8 cellular contexts compared by ENCODE assay signal in the genomic region with DNA sequence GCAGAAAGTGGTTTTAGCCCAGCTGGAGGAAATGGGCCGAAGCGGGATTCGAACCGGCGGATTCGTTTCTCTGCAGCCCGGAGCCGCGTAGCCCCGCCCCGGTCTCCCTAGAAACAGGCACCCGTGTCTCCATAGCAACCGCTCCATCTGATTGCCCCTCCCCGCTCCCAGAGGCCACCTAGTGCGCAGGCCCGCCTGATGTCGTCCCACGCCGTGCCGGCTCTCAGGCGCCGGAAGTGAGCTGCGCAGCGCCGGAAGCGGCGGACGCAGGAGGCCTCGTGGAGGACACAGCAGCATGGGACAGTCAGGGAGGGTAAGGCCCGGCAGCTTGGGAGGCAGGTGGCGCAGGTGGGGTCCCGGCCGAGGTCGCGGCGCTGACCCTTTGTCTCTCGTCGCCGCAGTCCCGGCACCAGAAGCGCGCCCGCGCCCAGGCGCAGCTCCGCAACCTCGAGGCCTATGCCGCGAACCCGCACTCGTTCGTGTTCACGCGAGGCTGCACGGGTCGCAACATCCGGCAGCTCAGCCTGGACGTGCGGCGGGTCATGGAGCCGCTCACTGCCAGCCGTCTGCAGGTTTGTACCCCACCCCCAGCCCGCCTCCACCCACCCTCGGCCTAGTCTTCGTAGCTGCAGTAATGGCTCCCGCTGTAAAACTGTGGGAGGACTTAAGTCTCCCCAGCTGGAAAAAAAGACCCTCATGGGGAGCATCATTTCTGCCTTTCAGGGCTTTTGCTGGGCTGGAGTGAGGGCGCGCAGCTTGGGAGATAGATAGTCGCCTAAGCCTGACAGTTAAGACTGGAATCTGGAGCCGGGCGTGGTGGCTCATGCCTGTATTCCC. TPM values are rescaled to one million over a fixed set of nuclear protein-coding genes. Genes with fewer than 3 reads are reported as not detected.
DNase-seq lines count a peak whose midpoint lies in the region; TF ChIP-seq lines count a peak whose summit lies in the region.

A gene with protein sequence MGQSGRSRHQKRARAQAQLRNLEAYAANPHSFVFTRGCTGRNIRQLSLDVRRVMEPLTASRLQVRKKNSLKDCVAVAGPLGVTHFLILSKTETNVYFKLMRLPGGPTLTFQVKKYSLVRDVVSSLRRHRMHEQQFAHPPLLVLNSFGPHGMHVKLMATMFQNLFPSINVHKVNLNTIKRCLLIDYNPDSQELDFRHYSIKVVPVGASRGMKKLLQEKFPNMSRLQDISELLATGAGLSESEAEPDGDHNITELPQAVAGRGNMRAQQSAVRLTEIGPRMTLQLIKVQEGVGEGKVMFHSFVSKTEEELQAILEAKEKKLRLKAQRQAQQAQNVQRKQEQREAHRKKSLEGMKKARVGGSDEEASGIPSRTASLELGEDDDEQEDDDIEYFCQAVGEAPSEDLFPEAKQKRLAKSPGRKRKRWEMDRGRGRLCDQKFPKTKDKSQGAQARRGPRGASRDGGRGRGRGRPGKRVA (plus strand): TSS at position 263 of the 837 bp plus-strand sequence. CDS start 33 bp downstream, at position 296.

- H2BK120ac ChIP-seq in neuronal stem cell (ENCODE audit: low read depth, low read length), result peak within 1 kb of the TSS; percentile 97

- H2AFZ ChIP-seq in neuronal stem cell (ENCODE audit: low read length), result peak within 1 kb of the TSS; percentile 83

- peak within 1 kb of the TSS; percentile 94 for H2BK15ac ChIP-seq in neuronal stem cell (ENCODE audit: low read length)

- H3K9me3 Mint-ChIP-seq in HFFc6, result no peaks in the 10 kb centered on the region

- H3K4me1 Mint-ChIP-seq in HFFc6 (ENCODE audit: low read depth), result peaks cover 9% of the 10 kb centered on the region

- H3K18ac ChIP-seq in neuronal stem cell (ENCODE audit: low read length), result peak within 1 kb of the TSS; percentile 92

- DNase-seq in GDM1 (lab: John Stamatoyannopoulos, UW) (peak; percentile 98), HFFc6 (peak; percentile 98), NB4 (ENCODE audit: low read depth) (peak; percentile 100), SK-N-DZ (ENCODE audit: low spot score) (peak; percentile 96), foreskin melanocyte (peak; percentile 95), neuronal stem cell (ENCODE audit: low spot score) (peak; percentile 93)
- DNase-seq in activated naive CD4-positive, alpha-beta T cell treated with Interleukin-2 at 50 U/mL for 16 hours, result peak; percentile 96

- H3K27me3 Mint-ChIP-seq in HFFc6 (ENCODE audit: insufficient read depth), result peaks cover 2% of the 10 kb centered on the region

- peaks cover 18% of the 10 kb centered on the region for H3K79me1 ChIP-seq in neuronal stem cell (ENCODE audit: low read depth, low read length)

- H3K9ac ChIP-seq in neuronal stem cell (ENCODE audit: low read depth, low read length, poor library complexity) (peak within 1 kb of the TSS; percentile 95), subcutaneous abdominal adipose tissue (ENCODE audit: low read length in 5 of 5) (peak within 1 kb of the TSS in 4 of 5 donors; percentile 73 to 88 (median 82))

- no peak within 1 kb of the TSS for H4K8ac ChIP-seq in neuronal stem cell (ENCODE audit: low read depth, low read length)

- peak within 1 kb of the TSS; percentile 98 for H3K4me3 Mint-ChIP-seq in HFFc6

- H3K36me3 Mint-ChIP-seq in HFFc6 (ENCODE audit: low read depth), result peaks cover 14% of the 10 kb centered on the region

- H3K27ac ChIP-seq in neuronal stem cell (replicated peaks; ENCODE audit: low read length) (no peak within 1 kb of the TSS), subcutaneous abdominal adipose tissue (ENCODE audit: low read depth, low read length) (peak within 1 kb of the TSS; percentile 46)

- TF ChIP-seq POLR2A in NB4 (IDR thresholded peaks at IDR 0.05; ENCODE audit: extremely low read depth, insufficient read length), result peak; percentile 98

- H3K4me3 ChIP-seq in NB4 (ENCODE audit: low read depth, low read length) (peak within 1 kb of the TSS; percentile 71), neuronal stem cell (ENCODE audit: low read length in 2 of 2) (peak within 1 kb of the TSS; percentile 96 to 100), subcutaneous abdominal adipose tissue (ENCODE audit: low read depth in 1 of 5, low read length in 5 of 5) (peak within 1 kb of the TSS; percentile 71 to 89 (median 77))

- H3K4me2 ChIP-seq in neuronal stem cell (ENCODE audit: insufficient read depth, low read length, poor library complexity, severe bottlenecking), result peak within 1 kb of the TSS; percentile 75

- H3K27ac Mint-ChIP-seq in HFFc6, result peak within 1 kb of the TSS; percentile 86

- WGBS in neuronal stem cell (ENCODE audit: extremely low coverage in 2 of 2, insufficient read length in 2 of 2, insufficient replicate concordance in 1 of 2), 2 donors, result no CpG with 5 or more reads among the region's 71 CpGs

- peak within 1 kb of the TSS; percentile 72 for H4K91ac ChIP-seq in neuronal stem cell (ENCODE audit: low read depth, low read length, poor library complexity)

- H3K23ac ChIP-seq in neuronal stem cell (ENCODE audit: low read depth, low read length, poor library complexity), result peak within 1 kb of the TSS; percentile 98

- H3K4ac ChIP-seq in neuronal stem cell (ENCODE audit: low read length), result no peak within 1 kb of the TSS

- H3K36me3 ChIP-seq in neuronal stem cell (replicated peaks in 1 of 2; ENCODE audit: control insufficient read depth in 2 of 2, insufficient read depth in 2 of 2, low read length in 2 of 2) (peaks cover 33 to 44% of the 10 kb centered on the region in 2 donors), subcutaneous abdominal adipose tissue (ENCODE audit: control insufficient read depth in 5 of 5, insufficient read depth in 5 of 5, low read length in 5 of 5) (peaks cover 0 to 40% (median 36%) of the 10 kb centered on the region in 5 donors)

- TF ChIP-seq CTCF in HFFc6 (IDR thresholded peaks at IDR 0.05) (0 out of 2 replicates have a peak, but pooled peaks have one; percentile 10), NB4 (IDR thresholded peaks at IDR 0.05; ENCODE audit: low read depth, low read length) (no peak)

- peak within 1 kb of the TSS; percentile 89 for H3K14ac ChIP-seq in neuronal stem cell (ENCODE audit: low read length)

- H3K4me1 ChIP-seq in neuronal stem cell (ENCODE audit: control insufficient read depth in 2 of 2, insufficient read depth in 1 of 2, low read depth in 1 of 2, low read length in 2 of 2) (peaks cover 9 to 23% of the 10 kb centered on the region in 2 donors), subcutaneous abdominal adipose tissue (ENCODE audit: control insufficient read depth in 5 of 5, insufficient read depth in 5 of 5, low read length in 5 of 5) (peaks cover 3 to 21% (median 18%) of the 10 kb centered on the region in 5 donors)

- H3K9me3 ChIP-seq in neuronal stem cell (replicated peaks in 1 of 2; ENCODE audit: control insufficient read depth in 2 of 2, insufficient read depth in 1 of 2, low read depth in 1 of 2, low read length in 2 of 2), result no peaks in the 10 kb centered on the region
- no peaks in the 10 kb centered on the region for H3K9me3 ChIP-seq in subcutaneous abdominal adipose tissue (ENCODE audit: control insufficient read depth in 5 of 5, low read length in 5 of 5)

- H2AK5ac ChIP-seq in neuronal stem cell (ENCODE audit: low read depth, low read length), result peak within 1 kb of the TSS; percentile 96

- H3K27me3 ChIP-seq in neuronal stem cell (ENCODE audit: control insufficient read depth in 3 of 3, insufficient read depth in 3 of 3, low read depth in 1 of 3, low read length in 3 of 3), result no peaks in the 10 kb centered on the region
- H3K27me3 ChIP-seq in subcutaneous abdominal adipose tissue (ENCODE audit: control insufficient read depth in 5 of 5, insufficient read depth in 4 of 5, low read length in 5 of 5), result no peaks in the 10 kb centered on the region

- H2BK5ac ChIP-seq in neuronal stem cell (ENCODE audit: low read length), result no peak within 1 kb of the TSS

- H2BK12ac ChIP-seq in neuronal stem cell (ENCODE audit: low read length), result peak within 1 kb of the TSS; percentile 58

RNA-seq across cellular contexts. Expression of the gene that starts here (rescaled TPM):
- 10 to 100 TPM; 36.4 to 42.2 (median 41.0) TPM for total RNA-seq in HFFc6 (2021; fragmentation: NEBNext Ultra II Directional; extraction: Animal tissue kit (Norgen Biotek cat#: 25700))
- polyA plus RNA-seq in SK-N-DZ (2014; cell fraction: cytosol; rRNA removed), result 28.8 and 48.3 TPM in 2 replicates
- polyA plus RNA-seq in SK-N-DZ (2014; cell fraction: nucleus; rRNA removed), result 62.7 and 64.6 TPM in 2 replicates
- polyA plus RNA-seq in neuronal stem cell (2013, experiment 1 of 2), result 16.9 TPM
- polyA plus RNA-seq in neuronal stem cell (2013, experiment 2 of 2), result 18.4 TPM
